8 cellular contexts compared by ENCODE assay signal in the genomic region with DNA sequence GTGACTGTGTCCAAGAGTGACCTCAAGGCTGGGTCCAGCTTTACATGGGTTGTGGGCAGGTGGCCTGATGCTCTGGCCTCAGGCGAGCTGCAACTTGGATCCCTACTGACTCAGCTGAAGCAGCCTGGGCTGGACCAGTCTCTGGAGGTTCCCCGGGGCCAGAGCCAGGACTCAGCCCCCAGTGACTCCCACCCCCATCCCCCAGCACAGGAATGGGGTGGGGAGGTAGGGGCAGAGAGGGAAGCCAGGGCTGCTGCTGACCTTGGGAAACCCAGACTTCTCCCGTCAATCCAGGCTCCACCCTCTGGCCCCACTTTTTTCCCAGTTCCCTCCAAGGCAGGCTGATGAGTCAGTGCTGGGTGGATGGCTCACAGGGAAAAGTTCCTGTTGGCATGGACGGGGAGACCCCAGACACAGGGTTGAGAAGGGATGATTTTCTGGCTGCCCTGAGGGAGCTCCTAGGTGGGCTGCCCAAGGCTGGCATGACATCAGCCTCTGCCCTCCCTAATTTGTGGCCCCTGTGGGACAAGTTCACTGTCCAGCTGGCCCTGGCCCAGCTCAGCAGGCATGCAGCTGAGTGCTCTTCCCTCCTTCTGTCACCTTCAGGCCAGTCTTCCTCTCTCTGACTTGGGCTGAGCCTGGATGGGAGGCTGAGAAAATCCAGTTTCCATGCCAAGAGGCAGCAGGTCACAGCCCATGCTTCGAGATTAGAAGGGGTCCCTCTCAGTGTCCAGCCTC. TPM values are rescaled to one million over a fixed set of nuclear protein-coding genes. Genes with fewer than 3 reads are reported as not detected.
A peak's percentile ranks its signal among the peaks of the same experiment; 100 is the strongest.
DNase-seq lines count a peak whose midpoint lies in the region; ATAC-seq, FAIRE-seq and TF ChIP-seq lines count a peak whose summit lies in the region.

No MANE protein-coding gene starts in this region.

- H3K9me3 Mint-ChIP-seq in astrocyte (ENCODE audit: unreplicated experiment), result no peaks in the 10 kb centered on the region

- H3K4me1 ChIP-seq in DND-41 (ENCODE audit: insufficient read depth, low read length), result peaks cover 65% of the 10 kb centered on the region
- H3K4me1 ChIP-seq in astrocyte (ENCODE audit: insufficient read depth, low read length), result peaks cover 85% of the 10 kb centered on the region
- H3K4me1 ChIP-seq in skeletal muscle tissue (ENCODE audit: control insufficient read depth in 3 of 3, insufficient read depth in 3 of 3, low read length in 3 of 3), result peaks cover 76 to 89% (median 80%) of the 10 kb centered on the region in 3 donors

- H3K4me3 Mint-ChIP-seq in astrocyte (ENCODE audit: unreplicated experiment), result peak overlapping the region; percentile 89

- H3K27ac ChIP-seq in DND-41 (ENCODE audit: low read length) (peak overlapping the region; percentile 68), astrocyte (ENCODE audit: low read depth, low read length) (peak overlapping the region; percentile 96), skeletal muscle tissue (ENCODE audit: low read depth, low read length) (peak overlapping the region; percentile 95)

- TF ChIP-seq CTCF in DND-41 (IDR thresholded peaks at IDR 0.05; ENCODE audit: borderline replicate concordance, extremely low read depth, low read length, poor library complexity, severe bottlenecking) (no peak), astrocyte (IDR thresholded peaks at IDR 0.05; ENCODE audit: insufficient read depth, low read depth, low read length) (no peak)

- H3K36me3 ChIP-seq in DND-41 (ENCODE audit: insufficient read depth, low read length) (peaks cover 63% of the 10 kb centered on the region), astrocyte (ENCODE audit: insufficient read depth, low read length) (peaks cover 20% of the 10 kb centered on the region), skeletal muscle tissue (ENCODE audit: control insufficient read depth in 3 of 3, insufficient read depth in 3 of 3, low read length in 3 of 3) (peaks cover 28 to 34% (median 34%) of the 10 kb centered on the region in 3 donors)

- no peak overlapping the region for H2AFZ ChIP-seq in DND-41 (ENCODE audit: low read depth, low read length)
- H2AFZ ChIP-seq in astrocyte (ENCODE audit: low read depth, low read length), result peak overlapping the region; percentile 25

- peak overlapping the region; percentile 75 for H3K27ac Mint-ChIP-seq in astrocyte (ENCODE audit: unreplicated experiment)

- no peaks in the 10 kb centered on the region for H3K27me3 Mint-ChIP-seq in astrocyte (ENCODE audit: low read depth, unreplicated experiment)

- H4K20me1 ChIP-seq in DND-41 (ENCODE audit: insufficient read depth, low read length), result peaks cover 44% of the 10 kb centered on the region
- H4K20me1 ChIP-seq in astrocyte (ENCODE audit: insufficient read depth, low read length), result peaks cover 56% of the 10 kb centered on the region

- H3K36me3 Mint-ChIP-seq in astrocyte (ENCODE audit: low read depth, unreplicated experiment), result peaks cover 5% of the 10 kb centered on the region

- H3K79me2 ChIP-seq in DND-41 (ENCODE audit: insufficient read depth, low read length) (peaks cover 39% of the 10 kb centered on the region), astrocyte (ENCODE audit: insufficient read depth, low read length) (peaks cover 89% of the 10 kb centered on the region)

- no peaks in the 10 kb centered on the region for H3K27me3 ChIP-seq in DND-41 (ENCODE audit: insufficient read depth, low read length, poor library complexity)
- H3K27me3 ChIP-seq in astrocyte (ENCODE audit: insufficient read depth, low read length), result no peaks in the 10 kb centered on the region
- H3K27me3 ChIP-seq in skeletal muscle tissue (ENCODE audit: control insufficient read depth in 3 of 3, insufficient read depth in 3 of 3, low read length in 3 of 3), result no peaks in the 10 kb centered on the region

- H3K4me2 ChIP-seq in DND-41 (ENCODE audit: insufficient read depth, low read length), result peak overlapping the region; percentile 96
- H3K4me2 ChIP-seq in astrocyte (ENCODE audit: low read length), result peak overlapping the region; percentile 100

- no peak for FAIRE-seq in astrocyte (lab: Jason Lieb, UNC)

- H3K9ac ChIP-seq in DND-41 (ENCODE audit: low read depth, low read length), result peak overlapping the region; percentile 71
- peak overlapping the region; percentile 92 for H3K9ac ChIP-seq in astrocyte (ENCODE audit: low read length)
- peak overlapping the region; percentile 73 to 94 (median 92) for H3K9ac ChIP-seq in skeletal muscle tissue (ENCODE audit: low read depth in 1 of 3, low read length in 3 of 3)

- no peak for DNase-seq in DND-41
- DNase-seq in Jurkat, Clone E6-1 (ENCODE audit: low read depth, low spot score), result no peak
- peak; percentile 78 for DNase-seq in astrocyte (ENCODE audit: low read depth)
- DNase-seq in effector CD4-positive, alpha-beta T cell, result no peak
- no peak for DNase-seq in stimulated activated CD4-positive, alpha-beta T cell treated with anti-CD3 and anti-CD28 coated beads, Interleukin-4, amount 100 ng/mL, for 1 hour

- H3K4me3 ChIP-seq in DND-41 (ENCODE audit: low read depth in 1 of 2, low read length in 2 of 2), result peak overlapping the region in 1 of 2 experiments; percentile 78; a peak in 2 of 4 replicates
- peak overlapping the region; percentile 11 for H3K4me3 ChIP-seq in Jurkat, Clone E6-1 (ENCODE audit: low read length)
- peak overlapping the region; percentile 75 for H3K4me3 ChIP-seq in astrocyte (ENCODE audit: insufficient read depth, low read depth, low read length)
- peak overlapping the region; percentile 38 for H3K4me3 ChIP-seq in iPS-18c (ENCODE audit: insufficient read depth, low read depth, low read length)
- peak overlapping the region; percentile 75 to 100 (median 82) for H3K4me3 ChIP-seq in skeletal muscle tissue (ENCODE audit: low read length in 3 of 3)

- ATAC-seq in DND-41 (ENCODE audit: insufficient read depth, low read depth) (no peak), GM19351 (IDR thresholded peaks at IDR 0.05; ENCODE audit: unreplicated experiment) (no peak)

- H3K9me3 ChIP-seq in DND-41 (ENCODE audit: insufficient read depth, low read length, severe bottlenecking) (no peaks in the 10 kb centered on the region), astrocyte (ENCODE audit: insufficient read depth, low read depth, low read length) (no peaks in the 10 kb centered on the region), iPS-18c (ENCODE audit: control insufficient read depth, insufficient read depth, low read length) (no peaks in the 10 kb centered on the region), skeletal muscle tissue (ENCODE audit: control insufficient read depth in 3 of 3, low read length in 3 of 3) (no peaks in the 10 kb centered on the region)

- H3K4me1 Mint-ChIP-seq in astrocyte (ENCODE audit: low read depth, unreplicated experiment), result peaks cover 45% of the 10 kb centered on the region

RNA-seq across cellular contexts. Expression of gene ZC3H12A, which starts 2.2 kb away (rescaled TPM):
- polyA plus RNA-seq in Jurkat, Clone E6-1 (2012; ENCODE audit: insufficient read depth, insufficient read length), result 8.0 TPM
- total RNA-seq in astrocyte, result 12.1 and 12.6 TPM in 2 replicates
- 1.0 TPM for total RNA-seq in skeletal muscle tissue

RNA-seq across cellular contexts. Expression of gene MEAF6, which starts 37.9 kb away (rescaled TPM):
- 104 TPM for polyA plus RNA-seq in Jurkat, Clone E6-1 (2012; ENCODE audit: insufficient read depth, insufficient read length)
- total RNA-seq in astrocyte (49.0 and 49.1 TPM in 2 replicates), skeletal muscle tissue (36.5 TPM)
